ENCODE assay signal across 1 cellular context in the genomic region with DNA sequence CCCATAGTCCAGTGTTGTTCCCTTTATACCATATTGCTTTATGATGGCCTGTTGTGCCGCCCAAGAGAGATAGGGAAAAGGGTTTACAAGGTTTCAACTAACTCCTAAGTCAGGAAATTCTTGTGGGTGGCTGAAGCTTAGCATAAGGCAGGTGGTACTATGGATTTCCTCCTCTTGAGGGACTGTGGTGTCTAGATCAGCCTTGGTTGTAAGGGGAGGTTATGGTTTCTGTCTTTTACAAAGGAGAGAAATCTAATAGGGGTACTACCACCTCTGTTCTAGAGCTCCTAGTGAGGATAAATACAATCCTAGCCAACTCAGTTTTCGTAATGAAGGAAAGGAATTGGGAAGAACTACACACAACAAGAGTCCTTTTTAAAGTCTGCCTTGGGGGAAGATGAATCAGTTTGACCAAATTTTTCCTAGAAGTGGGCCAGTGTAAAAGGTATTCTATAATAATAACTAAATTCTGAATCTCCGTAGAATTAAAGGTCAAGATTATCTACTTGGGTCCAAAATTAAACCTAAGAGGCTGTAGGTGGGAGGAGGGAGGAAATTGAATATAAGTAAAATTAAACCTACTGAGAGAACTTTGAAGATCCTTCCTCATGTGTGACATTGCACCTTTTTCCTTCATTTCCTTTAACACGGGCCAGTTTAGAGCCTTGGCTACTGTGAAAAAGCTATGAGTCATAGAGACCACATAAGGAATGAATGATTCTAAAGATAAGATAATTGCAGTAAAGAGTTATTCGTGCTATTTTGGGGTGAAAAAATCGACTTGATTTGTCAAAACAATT.
TF ChIP-seq lines count a peak whose summit lies in the region.

No MANE protein-coding gene starts in this region.

TF ChIP-seq in K562, 482 proteins besides CTCF, POLR2A, EP300 and RAD21 (continued from another document and continues in another):
- TF ChIP-seq JUN (IDR thresholded peaks at IDR 0.05; ENCODE audit: borderline replicate concordance, low read depth, low read length) (peak; percentile 95), JUN (CRISPR knock-in tag; IDR thresholded peaks at IDR 0.05; ENCODE audit: borderline replicate concordance) (no peak), SMARCB1 (IDR thresholded peaks at IDR 0.05; ENCODE audit: insufficient read length, low read depth) (peak; percentile 82), SRF (CRISPR knock-in tag; IDR thresholded peaks at IDR 0.05) (peak in 1 of 2 experiments; percentile 85; a peak in 2 of 4 replicates), NCOA4 (IDR thresholded peaks at IDR 0.05; ENCODE audit: partially characterized antibody) (no peak), MCM7 (IDR thresholded peaks at IDR 0.05) (no peak), GTF2E2 (tag; IDR thresholded peaks at IDR 0.05) (no peak), ZNF589 (CRISPR knock-in tag; IDR thresholded peaks at IDR 0.05; ENCODE audit: low read depth) (0 out of 2 replicates have a peak, but pooled peaks have one; percentile 34), BHLHE40 (IDR thresholded peaks at IDR 0.05; ENCODE audit: low read length) (no peak), SMARCC2 (IDR thresholded peaks at IDR 0.05; ENCODE audit: low read depth) (peak; percentile 90), C11orf30 (IDR thresholded peaks at IDR 0.05; ENCODE audit: low read depth) (peak; percentile 74), ZNF146 (CRISPR knock-in tag; IDR thresholded peaks at IDR 0.05; ENCODE audit: unreplicated experiment) (no peak), JUND (IDR thresholded peaks at IDR 0.05; ENCODE audit: borderline replicate concordance, low read depth, low read length) (peak; percentile 96), JUND (tag; IDR thresholded peaks at IDR 0.05; ENCODE audit: borderline replicate concordance, low read depth, low read length) (peak; percentile 98), ZNF124 (CRISPR knock-in tag; IDR thresholded peaks at IDR 0.05) (no peak), ZNF431 (CRISPR knock-in tag; IDR thresholded peaks at IDR 0.05) (no peak), KLF16 (IDR thresholded peaks at IDR 0.05) (no peak), ARID1B (IDR thresholded peaks at IDR 0.05) (peak; percentile 90), SAP30 (IDR thresholded peaks at IDR 0.05; ENCODE audit: borderline replicate concordance, insufficient read depth, low read depth, low read length, poor library complexity, severe bottlenecking) (no peak), STAT5B (CRISPR knock-in tag; IDR thresholded peaks at IDR 0.05) (no peak), BRD9 (IDR thresholded peaks at IDR 0.05; ENCODE audit: low read depth, partially characterized antibody) (no peak), MCM5 (IDR thresholded peaks at IDR 0.05; ENCODE audit: low read depth) (no peak), IFI16 (CRISPR knock-in tag; IDR thresholded peaks at IDR 0.05) (no peak), YY1 (IDR thresholded peaks at IDR 0.05; ENCODE audit: borderline replicate concordance in 1 of 3, control insufficient read depth in 1 of 3, extremely low read depth in 1 of 3, insufficient read depth in 3 of 3, insufficient read length in 1 of 3, insufficient replicate concordance in 2 of 3, low read depth in 1 of 3, low read length in 2 of 3) (no peak), DNMT1 (IDR thresholded peaks at IDR 0.05) (no peak), POLR3G (IDR thresholded peaks at IDR 0.05; ENCODE audit: extremely low read depth, insufficient read length, insufficient replicate concordance) (no peak), NFE2 (IDR thresholded peaks at IDR 0.05; ENCODE audit: low read depth) (peak; percentile 82), RNF2 (IDR thresholded peaks at IDR 0.05) (no peak), HNRNPK (IDR thresholded peaks at IDR 0.05; ENCODE audit: low read depth, low read length, poor library complexity, severe bottlenecking) (no peak), ZNF707 (CRISPR knock-in tag; conservative IDR thresholded peaks at IDR 0.05) (no peak), CREBBP (IDR thresholded peaks at IDR 0.05; ENCODE audit: low read depth, low read length) (no peak), LEF1 (IDR thresholded peaks at IDR 0.05) (no peak), SRSF7 (optimal IDR thresholded peaks at IDR 0.05; ENCODE audit: low read depth, low read length) (no peak), SMARCE1 (IDR thresholded peaks at IDR 0.05) (peak; percentile 96), NONO (IDR thresholded peaks at IDR 0.05; ENCODE audit: low read depth in 2 of 2, low read length in 1 of 2) (no peak), POU5F1 (IDR thresholded peaks at IDR 0.05; ENCODE audit: borderline replicate concordance, low read depth, low read length, partially characterized antibody) (no peak), TCF7L2 (IDR thresholded peaks at IDR 0.05; ENCODE audit: low read depth, low read length) (no peak), TRIM24 (IDR thresholded peaks at IDR 0.05) (no peak), HDAC2 (IDR thresholded peaks at IDR 0.05) (no peak; the same call in 1 of the 2 replicates), FOS (IDR thresholded peaks at IDR 0.05; ENCODE audit: extremely low read depth, insufficient read length) (peak; percentile 59), SREBF1 (IDR thresholded peaks at IDR 0.05; ENCODE audit: borderline replicate concordance, low read depth, low read length) (no peak), ZNF507 (tag; conservative IDR thresholded peaks at IDR 0.05) (no peak), ASH1L (IDR thresholded peaks at IDR 0.05; ENCODE audit: borderline replicate concordance, low read depth, partially characterized antibody) (no peak), MAZ (CRISPR knock-in tag; conservative IDR thresholded peaks at IDR 0.05 in 1 of 2, IDR thresholded peaks at IDR 0.05 in 1 of 2) (0 out of 4 replicates have a peak, but pooled peaks of 1 of the 2 experiments have one; percentile 9)
- TF ChIP-seq, protein P1, sequence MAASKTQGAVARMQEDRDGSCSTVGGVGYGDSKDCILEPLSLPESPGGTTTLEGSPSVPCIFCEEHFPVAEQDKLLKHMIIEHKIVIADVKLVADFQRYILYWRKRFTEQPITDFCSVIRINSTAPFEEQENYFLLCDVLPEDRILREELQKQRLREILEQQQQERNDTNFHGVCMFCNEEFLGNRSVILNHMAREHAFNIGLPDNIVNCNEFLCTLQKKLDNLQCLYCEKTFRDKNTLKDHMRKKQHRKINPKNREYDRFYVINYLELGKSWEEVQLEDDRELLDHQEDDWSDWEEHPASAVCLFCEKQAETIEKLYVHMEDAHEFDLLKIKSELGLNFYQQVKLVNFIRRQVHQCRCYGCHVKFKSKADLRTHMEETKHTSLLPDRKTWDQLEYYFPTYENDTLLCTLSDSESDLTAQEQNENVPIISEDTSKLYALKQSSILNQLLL (CRISPR knock-in tag; IDR thresholded peaks at IDR 0.05; ENCODE audit: borderline replicate concordance): no peak
- TF ChIP-seq, protein P2, sequence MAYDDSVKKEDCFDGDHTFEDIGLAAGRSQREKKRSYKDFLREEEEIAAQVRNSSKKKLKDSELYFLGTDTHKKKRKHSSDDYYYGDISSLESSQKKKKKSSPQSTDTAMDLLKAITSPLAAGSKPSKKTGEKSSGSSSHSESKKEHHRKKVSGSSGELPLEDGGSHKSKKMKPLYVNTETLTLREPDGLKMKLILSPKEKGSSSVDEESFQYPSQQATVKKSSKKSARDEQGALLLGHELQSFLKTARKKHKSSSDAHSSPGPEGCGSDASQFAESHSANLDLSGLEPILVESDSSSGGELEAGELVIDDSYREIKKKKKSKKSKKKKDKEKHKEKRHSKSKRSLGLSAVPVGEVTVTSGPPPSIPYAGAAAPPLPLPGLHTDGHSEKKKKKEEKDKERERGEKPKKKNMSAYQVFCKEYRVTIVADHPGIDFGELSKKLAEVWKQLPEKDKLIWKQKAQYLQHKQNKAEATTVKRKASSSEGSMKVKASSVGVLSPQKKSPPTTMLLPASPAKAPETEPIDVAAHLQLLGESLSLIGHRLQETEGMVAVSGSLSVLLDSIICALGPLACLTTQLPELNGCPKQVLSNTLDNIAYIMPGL (CRISPR knock-in tag; IDR thresholded peaks at IDR 0.05): no peak
- TF ChIP-seq, protein P3, sequence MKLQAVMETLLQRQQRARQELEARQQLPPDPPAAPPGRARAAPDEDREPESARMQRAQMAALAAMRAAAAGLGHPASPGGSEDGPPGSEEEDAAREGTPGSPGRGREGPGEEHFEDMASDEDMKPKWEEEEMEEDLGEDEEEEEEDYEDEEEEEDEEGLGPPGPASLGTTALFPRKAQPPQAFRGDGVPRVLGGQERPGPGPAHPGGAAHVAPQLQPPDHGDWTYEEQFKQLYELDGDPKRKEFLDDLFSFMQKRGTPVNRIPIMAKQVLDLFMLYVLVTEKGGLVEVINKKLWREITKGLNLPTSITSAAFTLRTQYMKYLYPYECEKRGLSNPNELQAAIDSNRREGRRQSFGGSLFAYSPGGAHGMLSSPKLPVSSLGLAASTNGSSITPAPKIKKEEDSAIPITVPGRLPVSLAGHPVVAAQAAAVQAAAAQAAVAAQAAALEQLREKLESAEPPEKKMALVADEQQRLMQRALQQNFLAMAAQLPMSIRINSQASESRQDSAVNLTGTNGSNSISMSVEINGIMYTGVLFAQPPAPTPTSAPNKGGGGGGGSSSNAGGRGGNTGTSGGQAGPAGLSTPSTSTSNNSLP (IDR thresholded peaks at IDR 0.05; ENCODE audit: borderline replicate concordance, low read depth, low read length): peak; percentile 56; the same call in 1 of the 2 replicates
- TF ChIP-seq, protein P4, sequence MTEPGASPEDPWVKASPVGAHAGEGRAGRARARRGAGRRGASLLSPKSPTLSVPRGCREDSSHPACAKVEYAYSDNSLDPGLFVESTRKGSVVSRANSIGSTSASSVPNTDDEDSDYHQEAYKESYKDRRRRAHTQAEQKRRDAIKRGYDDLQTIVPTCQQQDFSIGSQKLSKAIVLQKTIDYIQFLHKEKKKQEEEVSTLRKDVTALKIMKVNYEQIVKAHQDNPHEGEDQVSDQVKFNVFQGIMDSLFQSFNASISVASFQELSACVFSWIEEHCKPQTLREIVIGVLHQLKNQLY (CRISPR knock-in tag; conservative IDR thresholded peaks at IDR 0.05): no peak
- TF ChIP-seq, protein P5, sequence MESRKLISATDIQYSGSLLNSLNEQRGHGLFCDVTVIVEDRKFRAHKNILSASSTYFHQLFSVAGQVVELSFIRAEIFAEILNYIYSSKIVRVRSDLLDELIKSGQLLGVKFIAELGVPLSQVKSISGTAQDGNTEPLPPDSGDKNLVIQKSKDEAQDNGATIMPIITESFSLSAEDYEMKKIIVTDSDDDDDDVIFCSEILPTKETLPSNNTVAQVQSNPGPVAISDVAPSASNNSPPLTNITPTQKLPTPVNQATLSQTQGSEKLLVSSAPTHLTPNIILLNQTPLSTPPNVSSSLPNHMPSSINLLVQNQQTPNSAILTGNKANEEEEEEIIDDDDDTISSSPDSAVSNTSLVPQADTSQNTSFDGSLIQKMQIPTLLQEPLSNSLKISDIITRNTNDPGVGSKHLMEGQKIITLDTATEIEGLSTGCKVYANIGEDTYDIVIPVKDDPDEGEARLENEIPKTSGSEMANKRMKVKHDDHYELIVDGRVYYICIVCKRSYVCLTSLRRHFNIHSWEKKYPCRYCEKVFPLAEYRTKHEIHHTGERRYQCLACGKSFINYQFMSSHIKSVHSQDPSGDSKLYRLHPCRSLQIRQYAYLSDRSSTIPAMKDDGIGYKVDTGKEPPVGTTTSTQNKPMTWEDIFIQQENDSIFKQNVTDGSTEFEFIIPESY (CRISPR knock-in tag; IDR thresholded peaks at IDR 0.05): no peak
- TF ChIP-seq, protein P6, sequence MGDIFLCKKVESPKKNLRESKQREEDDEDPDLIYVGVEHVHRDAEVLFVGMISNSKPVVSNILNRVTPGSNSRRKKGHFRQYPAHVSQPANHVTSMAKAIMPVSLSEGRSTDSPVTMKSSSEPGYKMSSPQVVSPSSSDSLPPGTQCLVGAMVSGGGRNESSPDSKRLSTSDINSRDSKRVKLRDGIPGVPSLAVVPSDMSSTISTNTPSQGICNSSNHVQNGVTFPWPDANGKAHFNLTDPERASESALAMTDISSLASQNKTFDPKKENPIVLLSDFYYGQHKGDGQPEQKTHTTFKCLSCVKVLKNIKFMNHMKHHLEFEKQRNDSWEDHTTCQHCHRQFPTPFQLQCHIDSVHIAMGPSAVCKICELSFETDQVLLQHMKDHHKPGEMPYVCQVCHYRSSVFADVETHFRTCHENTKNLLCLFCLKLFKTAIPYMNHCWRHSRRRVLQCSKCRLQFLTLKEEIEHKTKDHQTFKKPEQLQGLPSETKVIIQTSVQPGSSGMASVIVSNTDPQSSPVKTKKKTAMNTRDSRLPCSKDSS (IDR thresholded peaks at IDR 0.05; ENCODE audit: low read depth, partially characterized antibody): no peak
- TF ChIP-seq, protein P7, sequence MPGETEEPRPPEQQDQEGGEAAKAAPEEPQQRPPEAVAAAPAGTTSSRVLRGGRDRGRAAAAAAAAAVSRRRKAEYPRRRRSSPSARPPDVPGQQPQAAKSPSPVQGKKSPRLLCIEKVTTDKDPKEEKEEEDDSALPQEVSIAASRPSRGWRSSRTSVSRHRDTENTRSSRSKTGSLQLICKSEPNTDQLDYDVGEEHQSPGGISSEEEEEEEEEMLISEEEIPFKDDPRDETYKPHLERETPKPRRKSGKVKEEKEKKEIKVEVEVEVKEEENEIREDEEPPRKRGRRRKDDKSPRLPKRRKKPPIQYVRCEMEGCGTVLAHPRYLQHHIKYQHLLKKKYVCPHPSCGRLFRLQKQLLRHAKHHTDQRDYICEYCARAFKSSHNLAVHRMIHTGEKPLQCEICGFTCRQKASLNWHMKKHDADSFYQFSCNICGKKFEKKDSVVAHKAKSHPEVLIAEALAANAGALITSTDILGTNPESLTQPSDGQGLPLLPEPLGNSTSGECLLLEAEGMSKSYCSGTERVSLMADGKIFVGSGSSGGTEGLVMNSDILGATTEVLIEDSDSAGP (CRISPR knock-in tag; IDR thresholded peaks at IDR 0.05): no peak
- TF ChIP-seq, protein P8, sequence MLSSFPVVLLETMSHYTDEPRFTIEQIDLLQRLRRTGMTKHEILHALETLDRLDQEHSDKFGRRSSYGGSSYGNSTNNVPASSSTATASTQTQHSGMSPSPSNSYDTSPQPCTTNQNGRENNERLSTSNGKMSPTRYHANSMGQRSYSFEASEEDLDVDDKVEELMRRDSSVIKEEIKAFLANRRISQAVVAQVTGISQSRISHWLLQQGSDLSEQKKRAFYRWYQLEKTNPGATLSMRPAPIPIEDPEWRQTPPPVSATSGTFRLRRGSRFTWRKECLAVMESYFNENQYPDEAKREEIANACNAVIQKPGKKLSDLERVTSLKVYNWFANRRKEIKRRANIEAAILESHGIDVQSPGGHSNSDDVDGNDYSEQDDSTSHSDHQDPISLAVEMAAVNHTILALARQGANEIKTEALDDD (IDR thresholded peaks at IDR 0.05): no peak
- TF ChIP-seq, protein P9, sequence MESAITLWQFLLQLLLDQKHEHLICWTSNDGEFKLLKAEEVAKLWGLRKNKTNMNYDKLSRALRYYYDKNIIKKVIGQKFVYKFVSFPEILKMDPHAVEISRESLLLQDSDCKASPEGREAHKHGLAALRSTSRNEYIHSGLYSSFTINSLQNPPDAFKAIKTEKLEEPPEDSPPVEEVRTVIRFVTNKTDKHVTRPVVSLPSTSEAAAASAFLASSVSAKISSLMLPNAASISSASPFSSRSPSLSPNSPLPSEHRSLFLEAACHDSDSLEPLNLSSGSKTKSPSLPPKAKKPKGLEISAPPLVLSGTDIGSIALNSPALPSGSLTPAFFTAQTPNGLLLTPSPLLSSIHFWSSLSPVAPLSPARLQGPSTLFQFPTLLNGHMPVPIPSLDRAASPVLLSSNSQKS (CRISPR knock-in tag; IDR thresholded peaks at IDR 0.05): no peak
- TF ChIP-seq, protein P10, sequence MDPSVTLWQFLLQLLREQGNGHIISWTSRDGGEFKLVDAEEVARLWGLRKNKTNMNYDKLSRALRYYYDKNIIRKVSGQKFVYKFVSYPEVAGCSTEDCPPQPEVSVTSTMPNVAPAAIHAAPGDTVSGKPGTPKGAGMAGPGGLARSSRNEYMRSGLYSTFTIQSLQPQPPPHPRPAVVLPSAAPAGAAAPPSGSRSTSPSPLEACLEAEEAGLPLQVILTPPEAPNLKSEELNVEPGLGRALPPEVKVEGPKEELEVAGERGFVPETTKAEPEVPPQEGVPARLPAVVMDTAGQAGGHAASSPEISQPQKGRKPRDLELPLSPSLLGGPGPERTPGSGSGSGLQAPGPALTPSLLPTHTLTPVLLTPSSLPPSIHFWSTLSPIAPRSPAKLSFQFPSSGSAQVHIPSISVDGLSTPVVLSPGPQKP (CRISPR knock-in tag; IDR thresholded peaks at IDR 0.05): no peak
